In the genomic region with DNA sequence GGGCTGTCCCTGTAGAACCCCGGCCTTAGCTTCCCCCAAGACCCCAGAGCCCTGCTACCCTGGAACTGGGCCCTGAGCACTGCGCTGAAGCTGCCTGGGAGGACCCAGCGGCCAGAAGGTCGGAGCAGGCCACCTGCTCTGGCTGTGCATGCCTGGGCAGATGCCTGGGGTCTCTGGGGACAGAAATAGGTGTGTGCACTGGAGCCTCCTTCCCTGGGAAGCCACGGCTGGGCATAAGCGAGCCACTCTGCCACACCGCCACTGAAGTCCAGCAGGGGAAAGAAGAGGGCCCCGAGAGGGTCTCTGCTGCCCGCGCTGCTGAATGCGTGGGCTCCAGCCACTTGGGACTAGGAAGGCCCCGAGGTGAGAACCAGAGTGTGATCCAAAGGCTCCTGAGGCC, we compare ENCODE assay signal across 17 cellular contexts. TPM values are rescaled to one million over a fixed set of nuclear protein-coding genes. Genes with fewer than 3 reads are reported as not detected.
"Had no signal": no experiment of that assay in that cellular context is flagged by ENCODE, and none has a peak within 500 bp of the region (broad histone marks: within the 10 kb centered on the region; RNA-seq: fewer than 3 reads in every experiment).

No MANE protein-coding gene starts in this region.

- H3K4me3 ChIP-seq: tibial artery, uterus had no signal

- ATAC-seq: activated CD4-positive, alpha-beta T cell treated with anti-CD3 and anti-CD28 coated beads for 36 hours; activated naive CD4-positive, alpha-beta T cell treated with anti-CD3 and anti-CD28 coated beads, Interleukin-2, amount 50 U/mL, for 72 hours; natural killer cell; stimulated activated naive CD8-positive, alpha-beta T cell treated with anti-CD3 and anti-CD28 coated beads, Interleukin-15, Interleukin-2, amounts not matched to agents 100 U/mL and 50 U/mL, for 24 hours had no signal

- H3K36me3 ChIP-seq: tibial artery, uterus had no signal

- H3K27ac ChIP-seq: foreskin keratinocyte, tibial artery, uterus had no signal

- H3K9me3 ChIP-seq: tibial artery, uterus had no signal

- DNase-seq: activated CD4-positive, alpha-beta T cell treated with anti-CD3 and anti-CD28 coated beads for 36 hours; activated CD4-positive, alpha-beta T cell treated with anti-CD3 and anti-CD28 coated beads, Interleukin-2, amount 50 U/mL, for 48 hours; activated gamma-delta T cell treated with Interleukin-2 at 50 U/mL for 16 hours; amniotic stem cell; caudate nucleus; kidney glomerular epithelial cell; natural killer cell; nucleus accumbens; stimulated activated naive CD8-positive, alpha-beta T cell treated with anti-CD3 and anti-CD28 coated beads, Interleukin-15, Interleukin-2, amounts not matched to agents 100 U/mL and 50 U/mL, for 24 hours; substantia nigra; tibial artery; uterus had no signal

- FAIRE-seq: TTC549 had no signal

RNA-seq across cellular contexts. Expression of a gene that starts 6.7 kb away (rescaled TPM):
- total RNA-seq: activated CD4-positive, alpha-beta T cell treated with anti-CD3 and anti-CD28 coated beads for 36 hours; activated naive CD4-positive, alpha-beta T cell treated with anti-CD3 and anti-CD28 coated beads, Interleukin-2, amount 50 U/mL, for 72 hours; fibroblast of lung; liver; natural killer cell; uterus had no signal
- polyA plus RNA-seq: liver had no signal
